In the genomic region with DNA sequence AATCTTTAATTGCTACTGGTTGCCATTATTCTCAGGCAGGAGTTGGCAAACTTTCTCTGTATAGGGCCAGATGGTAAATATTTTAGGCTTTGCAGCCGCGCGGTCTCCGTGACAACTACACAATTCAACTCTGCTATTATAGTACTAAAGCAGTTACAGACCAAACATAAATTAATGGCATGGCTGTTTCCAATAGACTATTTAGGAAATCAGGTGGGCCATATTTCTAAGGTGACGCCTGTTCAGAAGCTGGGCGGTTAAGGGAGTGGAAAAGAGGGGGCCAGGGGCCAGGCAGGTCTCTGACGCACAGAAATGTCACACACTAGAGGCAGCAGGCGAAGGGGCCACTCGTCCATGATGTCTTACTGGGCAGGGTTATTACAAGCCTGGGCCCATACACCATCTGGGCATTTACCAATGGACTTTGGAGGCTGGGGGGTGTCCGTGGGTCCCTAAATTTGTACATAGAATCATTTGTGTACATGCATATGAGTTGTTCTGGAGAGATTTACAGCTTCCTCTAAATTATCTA, we compare ENCODE assay signal across 14 cellular contexts.
DNase-seq lines count a peak whose midpoint lies in the region; ATAC-seq lines count a peak whose summit lies in the region.
"Had no signal": no experiment of that assay in that cellular context is flagged by ENCODE, and none has a peak within 500 bp of the region (broad histone marks: within the 10 kb centered on the region; RNA-seq: fewer than 3 reads in every experiment).

No MANE protein-coding gene starts in this region.

- no peaks in the 10 kb centered on the region for H3K27me3 Mint-ChIP-seq in activated T-helper 17 cell treated with anti-CD3 and anti-CD28 coated beads, Interleukin-2, amount 50 U/mL, for 72 hours

- no peak overlapping the region for H3K4me3 Mint-ChIP-seq in activated T-helper 17 cell treated with anti-CD3 and anti-CD28 coated beads, Interleukin-2, amount 50 U/mL, for 72 hours
- H3K4me3 Mint-ChIP-seq: neural crest cell had no signal

- no peak for ATAC-seq in activated T-helper 17 cell treated with anti-CD3 and anti-CD28 coated beads, Interleukin-2, amount 50 U/mL, for 72 hours (replicated peaks)
- ATAC-seq in HG02884 (IDR thresholded peaks at IDR 0.05; ENCODE audit: unreplicated experiment): no peak
- no peak for ATAC-seq in HG03135 (IDR thresholded peaks at IDR 0.05; ENCODE audit: unreplicated experiment)
- ATAC-seq in GM18520 (IDR thresholded peaks at IDR 0.05; ENCODE audit: unreplicated experiment): no peak

- H3K9me3 Mint-ChIP-seq in activated T-helper 17 cell treated with anti-CD3 and anti-CD28 coated beads, Interleukin-2, amount 50 U/mL, for 72 hours: no peaks in the 10 kb centered on the region
- H3K9me3 Mint-ChIP-seq: neural crest cell had no signal

- H3K27ac Mint-ChIP-seq in activated T-helper 17 cell treated with anti-CD3 and anti-CD28 coated beads, Interleukin-2, amount 50 U/mL, for 72 hours: peak overlapping the region; percentile 93

- no peak overlapping the region for H3K9ac ChIP-seq in rectal smooth muscle tissue (ENCODE audit: low read length)

- no peaks in the 10 kb centered on the region for H3K27me3 ChIP-seq in rectal smooth muscle tissue (ENCODE audit: control insufficient read depth, insufficient read depth, low read length)
- H3K27me3 ChIP-seq: breast epithelium had no signal

- H3K36me3 Mint-ChIP-seq in activated T-helper 17 cell treated with anti-CD3 and anti-CD28 coated beads, Interleukin-2, amount 50 U/mL, for 72 hours (ENCODE audit: low read depth): peaks cover 39% of the 10 kb centered on the region

- H3K4me3 ChIP-seq in rectal smooth muscle tissue (ENCODE audit: low read length): no peak overlapping the region
- H3K4me3 ChIP-seq: breast epithelium had no signal

- H3K4me1 ChIP-seq in rectal smooth muscle tissue (ENCODE audit: control insufficient read depth, insufficient read depth, low read length): peaks cover 30% of the 10 kb centered on the region
- H3K4me1 ChIP-seq: breast epithelium had no signal

- peak overlapping the region; percentile 48 for H3K27ac ChIP-seq in rectal smooth muscle tissue (ENCODE audit: low read depth, low read length)
- H3K27ac ChIP-seq: breast epithelium had no signal

- H3K36me3 ChIP-seq in rectal smooth muscle tissue (ENCODE audit: control insufficient read depth, insufficient read depth, low read length): no peaks in the 10 kb centered on the region
- H3K36me3 ChIP-seq: breast epithelium had no signal

- H3K4me1 Mint-ChIP-seq in activated T-helper 17 cell treated with anti-CD3 and anti-CD28 coated beads, Interleukin-2, amount 50 U/mL, for 72 hours: peaks cover 11% of the 10 kb centered on the region

- DNase-seq in NCI-H1417 (lab: John Stamatoyannopoulos, UW) (peak in 2 of 3 experiments; percentile 29 to 70), NCI-H1417 treated with DMSO at 0.1 percent for 48 hours (lab: John Stamatoyannopoulos, UW) (no peak), NCI-H1092 (lab: John Stamatoyannopoulos, UW) (peak; percentile 64)
- DNase-seq: 8988T; activated CD4-positive, CD25-positive, alpha-beta regulatory T cell; Calu3; NCI-H187 had no signal
